17 cellular contexts compared by ENCODE assay signal in the genomic region with DNA sequence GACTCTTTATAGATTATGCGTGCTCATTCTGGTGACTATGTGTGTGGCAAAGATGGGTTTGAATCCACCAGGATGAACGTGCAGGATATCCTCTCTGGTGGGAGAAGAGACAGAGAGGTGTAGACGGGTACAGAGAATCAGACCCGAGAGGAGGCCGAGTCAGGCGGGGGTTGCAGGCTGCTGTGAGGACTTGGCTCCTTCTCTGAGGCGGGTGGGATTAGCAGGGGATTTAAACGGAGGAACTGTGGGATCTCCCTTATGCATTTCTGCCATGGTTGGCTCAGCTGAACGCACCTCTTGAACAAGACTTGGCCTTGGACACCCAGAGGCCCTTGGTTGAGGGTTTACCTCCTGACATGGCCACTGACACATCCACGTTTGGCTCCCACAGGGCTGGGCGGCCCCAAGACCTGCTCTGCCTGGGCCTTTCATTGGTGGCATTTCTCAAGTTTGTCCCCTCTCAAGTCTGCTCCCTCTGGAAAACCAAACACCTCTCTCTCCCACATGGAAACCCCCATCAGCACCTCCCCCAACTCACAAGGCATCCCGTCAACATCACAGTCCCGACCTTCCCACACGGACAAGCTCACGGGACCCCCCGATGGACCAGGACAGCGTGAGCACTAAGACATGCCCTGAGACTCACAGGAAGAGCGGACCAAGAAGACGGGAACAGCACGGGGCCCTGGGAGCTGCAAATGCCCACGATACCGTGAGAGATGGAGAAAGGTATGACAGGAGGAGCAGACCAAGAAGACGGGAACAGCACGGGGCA.
"Had no signal": no experiment of that assay in that cellular context is flagged by ENCODE, and none has a peak within 500 bp of the region (broad histone marks: within the 10 kb centered on the region; RNA-seq: fewer than 3 reads in every experiment).

No MANE protein-coding gene starts in this region.

- H3K36me3 ChIP-seq: adrenal gland, gastrocnemius medialis, neutrophil, prostate gland had no signal

- DNase-seq: activated CD4-positive, alpha-beta T cell treated with anti-CD3 and anti-CD28 coated beads, Interleukin-2, amount 50 U/mL, for 1 hour; activated CD4-positive, CD25-positive, alpha-beta regulatory T cell; activated naive CD4-positive, alpha-beta T cell treated with Interleukin-2 at 50 U/mL for 16 hours; activated T-cell treated with anti-CD3 and anti-CD28 coated beads, Interleukin-2, amount 50 U/mL, for 24 hours; effector memory CD8-positive, alpha-beta T cell; gastrocnemius medialis; kidney; SHP77 treated with DMSO at 0.1 percent for 48 hours; stimulated activated CD4-positive, alpha-beta T cell treated with anti-CD3 and anti-CD28 coated beads, Interleukin-2, amount 100 ng/mL, for 48 hours; stimulated activated naive CD8-positive, alpha-beta T cell treated with anti-CD3 and anti-CD28 coated beads, Interleukin-15, amount 100 ng/mL, for 72 hours; T-helper 2 cell had no signal

- H3K36me3 Mint-ChIP-seq: mesothelial cell of epicardium had no signal

- H3K4me3 Mint-ChIP-seq: activated T-cell treated with anti-CD3 and anti-CD28 coated beads, Interleukin-2, amount 50 U/mL, for 24 hours; effector memory CD8-positive, alpha-beta T cell; mesothelial cell of epicardium; stimulated activated naive CD8-positive, alpha-beta T cell treated with anti-CD3 and anti-CD28 coated beads, Interleukin-15, amount 100 ng/mL, for 72 hours had no signal

- H3K27me3 Mint-ChIP-seq: activated T-cell treated with anti-CD3 and anti-CD28 coated beads, Interleukin-2, amount 50 U/mL, for 24 hours; stimulated activated naive CD8-positive, alpha-beta T cell treated with anti-CD3 and anti-CD28 coated beads, Interleukin-15, amount 100 ng/mL, for 72 hours had no signal

- ATAC-seq: effector memory CD8-positive, alpha-beta T cell; gastrocnemius medialis; stimulated activated naive CD8-positive, alpha-beta T cell treated with anti-CD3 and anti-CD28 coated beads, Interleukin-15, amount 100 ng/mL, for 72 hours had no signal

- H3K4me1 Mint-ChIP-seq: mesothelial cell of epicardium had no signal

- H3K27me3 ChIP-seq: adrenal gland, testis had no signal

- H3K9me3 Mint-ChIP-seq: activated T-cell treated with anti-CD3 and anti-CD28 coated beads, Interleukin-2, amount 50 U/mL, for 24 hours; effector memory CD8-positive, alpha-beta T cell; mesothelial cell of epicardium had no signal

- H3K9me3 ChIP-seq: adrenal gland, gastrocnemius medialis, neutrophil, prostate gland, testis had no signal

- H3K27ac ChIP-seq: adrenal gland, epithelial cell of prostate, gastrocnemius medialis, neutrophil, prostate gland, testis had no signal

- H3K27ac Mint-ChIP-seq: activated T-cell treated with anti-CD3 and anti-CD28 coated beads, Interleukin-2, amount 50 U/mL, for 24 hours; effector memory CD8-positive, alpha-beta T cell; mesothelial cell of epicardium had no signal

- H3K4me3 ChIP-seq: adrenal gland, gastrocnemius medialis, prostate gland, testis had no signal
